In the genomic region with DNA sequence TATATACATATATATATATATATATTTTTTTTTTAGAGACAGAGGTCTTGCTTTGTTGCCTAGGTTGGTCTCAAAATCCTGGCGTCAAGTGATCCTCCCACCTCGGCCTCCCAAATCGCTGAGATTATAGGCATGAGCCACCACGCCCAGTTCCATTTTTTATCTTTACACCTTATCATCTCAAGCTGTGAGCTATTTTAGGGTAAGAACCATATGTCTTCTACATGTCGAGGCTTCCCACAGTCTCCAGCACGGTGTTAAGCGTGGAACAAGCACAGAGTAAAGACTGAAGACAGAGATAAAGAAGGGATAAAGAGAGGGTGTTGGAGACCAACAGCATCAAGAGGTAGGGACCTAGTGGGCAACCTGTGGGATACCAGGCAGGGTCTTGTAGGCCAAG, we compare ENCODE assay signal across 25 cellular contexts. TPM values are rescaled to one million over a fixed set of nuclear protein-coding genes. Genes with fewer than 3 reads are reported as not detected.
DNase-seq lines count a peak whose midpoint lies in the region; ATAC-seq and TF ChIP-seq lines count a peak whose summit lies in the region.
"Had no signal": no experiment of that assay in that cellular context is flagged by ENCODE, and none has a peak within 500 bp of the region (broad histone marks: within the 10 kb centered on the region; RNA-seq: fewer than 3 reads in every experiment).

No MANE protein-coding gene starts in this region.

- H3K27ac ChIP-seq in dorsolateral prefrontal cortex: peak overlapping the region in 58 of 59 donors; percentile 33 to 100 (median 99)
- H3K27ac ChIP-seq: brain microvascular endothelial cell had no signal

- DNase-seq in activated naive CD4-positive, alpha-beta T cell treated with anti-CD3 and anti-CD28 coated beads for 36 hours: no peak
- no peak for DNase-seq in activated naive CD4-positive, alpha-beta T cell (lab: John Stamatoyannopoulos, UW)
- DNase-seq in T-helper 17 cell (no peak), dorsolateral prefrontal cortex (no peak), NCI-H748 (lab: John Stamatoyannopoulos, UW; ENCODE audit: unreplicated experiment) (no peak)
- DNase-seq: activated CD4-positive, alpha-beta T cell treated with anti-CD3 and anti-CD28 coated beads for 48 hours; brain microvascular endothelial cell; CD4-positive, alpha-beta memory T cell; cortex of kidney; DMS53; KG1; MV-4-11; NCI-H1694; NCI-H2171 treated with DMSO at 0.1 percent for 48 hours; NCI-H526 had no signal

- no peak for TF ChIP-seq CTCF in dorsolateral prefrontal cortex (IDR thresholded peaks at IDR 0.05 in 54 of 56, conservative IDR thresholded peaks at IDR 0.05 in 2 of 56; ENCODE audit: low read depth in 1 of 56, partially characterized antibody in 56 of 56)

- no peak for ATAC-seq in T-helper 17 cell
- ATAC-seq in stimulated activated memory B cell treated with anti-CD40 and anti-IgM and Interleukin-4, amounts not matched to agents 10 μg/mL and 1 μg/mL and 100 μg/mL, for 72 hours: no peak
- no peak for ATAC-seq in HG03108 (IDR thresholded peaks at IDR 0.05; ENCODE audit: unreplicated experiment)
- ATAC-seq in GM18873 (IDR thresholded peaks at IDR 0.05; ENCODE audit: low FRiP score, unreplicated experiment): no peak
- ATAC-seq: GM12878, GM23338 had no signal

- H3K27ac Mint-ChIP-seq in activated naive CD4-positive, alpha-beta T cell treated with anti-CD3 and anti-CD28 coated beads for 36 hours: peak overlapping the region; percentile 27
- peak overlapping the region; percentile 93 for H3K27ac Mint-ChIP-seq in T-helper 17 cell
- H3K27ac Mint-ChIP-seq in stimulated activated memory B cell treated with anti-CD40 and anti-IgM and Interleukin-4, amounts not matched to agents 10 μg/mL and 1 μg/mL and 100 μg/mL, for 72 hours: peak overlapping the region; percentile 84
- H3K27ac Mint-ChIP-seq: GM23338 had no signal

- no peaks in the 10 kb centered on the region for H3K9me3 Mint-ChIP-seq in activated naive CD4-positive, alpha-beta T cell treated with anti-CD3 and anti-CD28 coated beads for 36 hours
- no peaks in the 10 kb centered on the region for H3K9me3 Mint-ChIP-seq in stimulated activated memory B cell treated with anti-CD40 and anti-IgM and Interleukin-4, amounts not matched to agents 10 μg/mL and 1 μg/mL and 100 μg/mL, for 72 hours
- H3K9me3 Mint-ChIP-seq: CD4-positive, alpha-beta memory T cell; GM23338 had no signal

- CTCF ChIA-PET in activated naive CD4-positive, alpha-beta T cell treated with anti-CD3 and anti-CD28 coated beads for 36 hours (lab: Charles Lee): no interaction called here

- H3K36me3 Mint-ChIP-seq in activated naive CD4-positive, alpha-beta T cell treated with anti-CD3 and anti-CD28 coated beads for 36 hours (ENCODE audit: low read depth): peaks cover 57% of the 10 kb centered on the region
- peaks cover 8% of the 10 kb centered on the region for H3K36me3 Mint-ChIP-seq in T-helper 17 cell (ENCODE audit: low read depth)
- peaks cover 77% of the 10 kb centered on the region for H3K36me3 Mint-ChIP-seq in stimulated activated memory B cell treated with anti-CD40 and anti-IgM and Interleukin-4, amounts not matched to agents 10 μg/mL and 1 μg/mL and 100 μg/mL, for 72 hours
- H3K36me3 Mint-ChIP-seq: activated naive CD8-positive, alpha-beta T cell had no signal

- intact Hi-C loops in activated naive CD4-positive, alpha-beta T cell treated with anti-CD3 and anti-CD28 coated beads for 36 hours (cut with micrococcal nuclease): no loop called here
- intact Hi-C loops in dorsolateral prefrontal cortex (cut with DNase I): no loop called here

- H3K9me3 ChIP-seq in T-helper 17 cell (ENCODE audit: control insufficient read depth, low read length, poor library complexity, severe bottlenecking): no peaks in the 10 kb centered on the region
- H3K9me3 ChIP-seq: thoracic aorta had no signal

- H3K27me3 ChIP-seq in dorsolateral prefrontal cortex: no peaks in the 10 kb centered on the region
- H3K27me3 ChIP-seq: brain microvascular endothelial cell had no signal

- H3K4me1 Mint-ChIP-seq in activated naive CD4-positive, alpha-beta T cell treated with anti-CD3 and anti-CD28 coated beads for 36 hours (ENCODE audit: low read depth): peaks cover 33% of the 10 kb centered on the region
- peaks cover 30% of the 10 kb centered on the region for H3K4me1 Mint-ChIP-seq in T-helper 17 cell
- H3K4me1 Mint-ChIP-seq in stimulated activated memory B cell treated with anti-CD40 and anti-IgM and Interleukin-4, amounts not matched to agents 10 μg/mL and 1 μg/mL and 100 μg/mL, for 72 hours: peaks cover 79% of the 10 kb centered on the region

- no peaks in the 10 kb centered on the region for H3K27me3 Mint-ChIP-seq in activated naive CD4-positive, alpha-beta T cell treated with anti-CD3 and anti-CD28 coated beads for 36 hours (ENCODE audit: low read depth)
- H3K27me3 Mint-ChIP-seq in T-helper 17 cell: no peaks in the 10 kb centered on the region
- H3K27me3 Mint-ChIP-seq in stimulated activated memory B cell treated with anti-CD40 and anti-IgM and Interleukin-4, amounts not matched to agents 10 μg/mL and 1 μg/mL and 100 μg/mL, for 72 hours: no peaks in the 10 kb centered on the region
- H3K27me3 Mint-ChIP-seq: activated naive CD8-positive, alpha-beta T cell; CD4-positive, alpha-beta memory T cell had no signal

- H3K4me3 Mint-ChIP-seq in activated naive CD4-positive, alpha-beta T cell treated with anti-CD3 and anti-CD28 coated beads for 36 hours: no peak overlapping the region
- no peak overlapping the region for H3K4me3 Mint-ChIP-seq in T-helper 17 cell
- H3K4me3 Mint-ChIP-seq in stimulated activated memory B cell treated with anti-CD40 and anti-IgM and Interleukin-4, amounts not matched to agents 10 μg/mL and 1 μg/mL and 100 μg/mL, for 72 hours: no peak overlapping the region
- H3K4me3 Mint-ChIP-seq: activated naive CD8-positive, alpha-beta T cell; CD4-positive, alpha-beta memory T cell; GM23338 had no signal

- H3K4me3 ChIP-seq in dorsolateral prefrontal cortex: peak overlapping the region in 6 of 59 donors; percentile 12 to 69 (median 64)
- H3K4me3 ChIP-seq: GM12878, GM23338, thoracic aorta had no signal

RNA-seq across cellular contexts. Expression of a gene that starts 14.2 kb away (rescaled TPM):
- total RNA-seq in activated naive CD4-positive, alpha-beta T cell treated with anti-CD3 and anti-CD28 coated beads for 36 hours: 100 to 1,000 TPM; 154 to 159 TPM
- 100 to 1,000 TPM in 1 of 2 donors, 10 to 100 TPM in 1; 86.1 to 123 TPM for total RNA-seq in T-helper 17 cell
- 100 to 1,000 TPM; 113 to 323 (median 165) TPM for total RNA-seq in dorsolateral prefrontal cortex

RNA-seq across cellular contexts. Expression of a gene that starts 22.8 kb away (rescaled TPM):
- under 1 TPM in 1 of 2 experiments, not detected in 1; 0.29 TPM for total RNA-seq in activated naive CD4-positive, alpha-beta T cell treated with anti-CD3 and anti-CD28 coated beads for 36 hours
- total RNA-seq in T-helper 17 cell (not detected), dorsolateral prefrontal cortex (not detected)
- total RNA-seq: CD4-positive, alpha-beta memory T cell; endothelial cell of umbilical vein; GM23338; lung microvascular endothelial cell; posterior vena cava; thoracic aorta had no signal

RNA-seq across cellular contexts. Expression of a gene that starts 30.0 kb away (rescaled TPM):
- total RNA-seq in activated naive CD4-positive, alpha-beta T cell treated with anti-CD3 and anti-CD28 coated beads for 36 hours: 10 to 100 TPM; 82.3 to 87.2 TPM
- total RNA-seq in T-helper 17 cell: 10 to 100 TPM; 59.9 to 63.1 TPM
- 10 to 100 TPM; 33.7 to 80.2 (median 50.9) TPM for total RNA-seq in dorsolateral prefrontal cortex

RNA-seq across cellular contexts. Expression of a gene that starts 53.0 kb away (rescaled TPM):
- total RNA-seq in activated naive CD4-positive, alpha-beta T cell treated with anti-CD3 and anti-CD28 coated beads for 36 hours: 10 to 100 TPM; 17.1 to 21.3 TPM
- total RNA-seq in T-helper 17 cell (10 to 100 TPM; 47.8 to 64.6 TPM), dorsolateral prefrontal cortex (10 to 100 TPM; 13.3 to 34.9 (median 21.2) TPM)

RNA-seq across cellular contexts. Expression of a gene that starts 56.6 kb away (rescaled TPM):
- total RNA-seq in activated naive CD4-positive, alpha-beta T cell treated with anti-CD3 and anti-CD28 coated beads for 36 hours: 100 to 1,000 TPM; 141 to 142 TPM
- 100 to 1,000 TPM; 217 to 234 TPM for total RNA-seq in T-helper 17 cell
- total RNA-seq in dorsolateral prefrontal cortex: 10 to 100 TPM; 55.2 to 94.2 (median 71.4) TPM

Comparison
In these comparisons a context has a peak if more than half of its experiments do, and no peak if none do; other contexts are left out.
1. H3K27ac Mint-ChIP-seq: peak in every context shown above with its lines; median percentile 93 in T-helper 17 cell; 84 in stimulated activated memory B cell treated with anti-CD40 and anti-IgM and Interleukin-4, amounts not matched to agents 10 μg/mL and 1 μg/mL and 100 μg/mL, for 72 hours; 27 in activated naive CD4-positive, alpha-beta T cell treated with anti-CD3 and anti-CD28 coated beads for 36 hours.